In genomic region chr3:118968640-118969039, GRCh38 we compare ENCODE assay signal across 23 cellular contexts.
"Had no signal": no experiment of that assay in that cellular context is flagged by ENCODE, and none has a peak within 500 bp of the region (broad histone marks: within the 10 kb centered on the region; RNA-seq: fewer than 3 reads in every experiment).

No MANE protein-coding gene starts in this region.

- H3K27me3 ChIP-seq: heart left ventricle, left lung, right atrium auricular region, sigmoid colon had no signal

- H3K4me3 Mint-ChIP-seq: central memory CD8-positive, alpha-beta T cell; endodermal cell; naive B cell; nephron; stimulated activated naive B cell treated with anti-CD40 and anti-IgM and Interleukin-4, amounts not matched to agents 10 μg/mL and 1 μg/mL and 100 μg/mL, for 72 hours; stimulated activated naive CD8-positive, alpha-beta T cell treated with anti-CD3 and anti-CD28 coated beads, Interleukin-15, amount 100 ng/mL, for 72 hours; type B pancreatic cell had no signal

- H3K27ac ChIP-seq: heart left ventricle, left lung, parathyroid adenoma, skin epidermis had no signal

- H3K4me3 ChIP-seq: heart left ventricle, left lung, lung, right atrium auricular region, sigmoid colon, skin epidermis had no signal

- H3K79me2 ChIP-seq: parathyroid adenoma had no signal

- H3K9me3 Mint-ChIP-seq: central memory CD8-positive, alpha-beta T cell; endodermal cell; naive B cell; nephron; stimulated activated naive B cell treated with anti-CD40 and anti-IgM and Interleukin-4, amounts not matched to agents 10 μg/mL and 1 μg/mL and 100 μg/mL, for 72 hours; stimulated activated naive CD8-positive, alpha-beta T cell treated with anti-CD3 and anti-CD28 coated beads, Interleukin-15, amount 100 ng/mL, for 72 hours; type B pancreatic cell had no signal

- H3K9me3 ChIP-seq: heart left ventricle, left lung, right atrium auricular region, sigmoid colon had no signal

- H2AFZ ChIP-seq: parathyroid adenoma had no signal

- H3K27me3 Mint-ChIP-seq: stimulated activated naive CD8-positive, alpha-beta T cell treated with anti-CD3 and anti-CD28 coated beads, Interleukin-15, amount 100 ng/mL, for 72 hours; type B pancreatic cell had no signal

- H3K4me1 Mint-ChIP-seq: central memory CD8-positive, alpha-beta T cell; naive B cell; stimulated activated naive CD8-positive, alpha-beta T cell treated with anti-CD3 and anti-CD28 coated beads, Interleukin-15, amount 100 ng/mL, for 72 hours had no signal

- DNase-seq: cortex of kidney; endodermal cell; erythroblast; foreskin melanocyte; heart left ventricle; hippocampal formation; islet precursor cell; left lung; mesenchymal stem cell; midbrain; naive B cell; sigmoid colon; stimulated activated CD4-positive, alpha-beta T cell treated with anti-CD3 and anti-CD28 coated beads, Interleukin-2, amount 100 ng/mL, for 24 hours; stimulated activated CD4-positive, alpha-beta T cell treated with anti-CD3 and anti-CD28 coated beads, Interleukin-4, amount 100 ng/mL, for 4 hours; stimulated activated naive B cell treated with anti-CD40 and anti-IgM and Interleukin-4, amounts not matched to agents 10 μg/mL and 1 μg/mL and 100 μg/mL, for 72 hours; stimulated activated naive CD8-positive, alpha-beta T cell treated with anti-CD3 and anti-CD28 coated beads, Interleukin-15, amount 100 ng/mL, for 72 hours had no signal

- H3K36me3 ChIP-seq: heart left ventricle, left lung, right atrium auricular region, sigmoid colon had no signal

- H3K4me1 ChIP-seq: left lung, parathyroid adenoma had no signal

- H3K36me3 Mint-ChIP-seq: naive B cell; stimulated activated naive B cell treated with anti-CD40 and anti-IgM and Interleukin-4, amounts not matched to agents 10 μg/mL and 1 μg/mL and 100 μg/mL, for 72 hours; type B pancreatic cell had no signal

- H3K27ac Mint-ChIP-seq: endodermal cell; naive B cell; nephron; stimulated activated naive B cell treated with anti-CD40 and anti-IgM and Interleukin-4, amounts not matched to agents 10 μg/mL and 1 μg/mL and 100 μg/mL, for 72 hours; stimulated activated naive CD8-positive, alpha-beta T cell treated with anti-CD3 and anti-CD28 coated beads, Interleukin-15, amount 100 ng/mL, for 72 hours; type B pancreatic cell had no signal

- ATAC-seq: left lung; stimulated activated naive CD8-positive, alpha-beta T cell treated with anti-CD3 and anti-CD28 coated beads, Interleukin-15, amount 100 ng/mL, for 72 hours had no signal

- H3K9ac ChIP-seq: parathyroid adenoma had no signal
